Comparison of ENCODE assay signal across 9 cellular contexts in genomic region chr5:134541736-134542376, GRCh38. TPM values are rescaled to one million over a fixed set of nuclear protein-coding genes. Genes with fewer than 3 reads are reported as not detected.
A peak's percentile ranks its signal among the peaks of the same experiment; 100 is the strongest.
DNase-seq lines count a peak whose midpoint lies in the region; ATAC-seq and TF ChIP-seq lines count a peak whose summit lies in the region.
"Had no signal": no experiment of that assay in that cellular context is flagged by ENCODE, and none has a peak within 500 bp of the region (broad histone marks: within the 10 kb centered on the region; RNA-seq: fewer than 3 reads in every experiment).

No MANE protein-coding gene starts in this region.

- in situ Hi-C loops in ACHN (cut with HindIII; ENCODE audit: low pct_ligation_motif_present, low pct_unique_long_range_greater_than_20kb, low sequenced_read_pairs) = no loop called here

- peaks cover 64% of the 10 kb centered on the region for H3K36me3 Mint-ChIP-seq in activated B cell treated with CpG ODN at 0.5 μM for 24 hours (ENCODE audit: low read depth)

- peak overlapping the region; percentile 96 for H3K27ac Mint-ChIP-seq in activated B cell treated with CpG ODN at 0.5 μM for 24 hours

- H3K9me3 Mint-ChIP-seq in activated B cell treated with CpG ODN at 0.5 μM for 24 hours = no peaks in the 10 kb centered on the region

- no peaks in the 10 kb centered on the region for H3K27me3 Mint-ChIP-seq in activated B cell treated with CpG ODN at 0.5 μM for 24 hours

- DNase-seq in ACHN (peak; percentile 43), activated B cell treated with CpG ODN at 0.5 μM for 24 hours (no peak), islet precursor cell (peak; percentile 87), COLO668 (lab: John Stamatoyannopoulos, UW; ENCODE audit: unreplicated experiment) (no peak), SK-N-DZ (ENCODE audit: low spot score) (no peak)
- DNase-seq: HCEC 1CT had no signal

- intact Hi-C loops in activated B cell treated with CpG ODN at 0.5 μM for 24 hours (cut with micrococcal nuclease) = loop anchor here (2.0 to 10.0 kb wide), 8 partner anchors 15 to 1145 kb away; partner anchors contain the start of genes C5orf24, PPP2CA and UBE2B

- peak; percentile 13 for ATAC-seq in GM18498 (IDR thresholded peaks at IDR 0.05; ENCODE audit: unreplicated experiment)
- ATAC-seq in activated B cell treated with CpG ODN at 0.5 μM for 24 hours (ENCODE audit: low read depth) = no peak
- no peak for ATAC-seq in HG03442 (IDR thresholded peaks at IDR 0.05; ENCODE audit: unreplicated experiment)
- no peak for ATAC-seq in HG02973 (IDR thresholded peaks at IDR 0.05; ENCODE audit: unreplicated experiment)

- peak overlapping the region; percentile 78 for H3K4me3 Mint-ChIP-seq in activated B cell treated with CpG ODN at 0.5 μM for 24 hours

- POLR2A ChIA-PET in activated B cell treated with CpG ODN at 0.5 μM for 24 hours (lab: Charles Lee) = interaction anchor here (0.6 to 22.4 kb wide), 8 partner anchors 9 to 170 kb away, joined by 3 to 763 read pairs (median 4); partner anchors contain the start of genes CDKN2AIPNL and JADE2

- CTCF ChIA-PET in activated B cell treated with CpG ODN at 0.5 μM for 24 hours (lab: Charles Lee) = interaction anchor here (0.8 to 6.4 kb wide), 4 partner anchors 13 to 36 kb away, joined by 3 to 59 read pairs (median 13); no protein-coding TSS in a partner anchor

- H3K4me1 Mint-ChIP-seq in activated B cell treated with CpG ODN at 0.5 μM for 24 hours = peaks cover 86% of the 10 kb centered on the region

- no peak for TF ChIP-seq CTCF in activated B cell treated with CpG ODN at 0.5 μM for 24 hours (IDR thresholded peaks at IDR 0.05)

RNA-seq across cellular contexts. Expression of gene JADE2, which starts 16.4 kb away (rescaled TPM):
- total RNA-seq in activated B cell treated with CpG ODN at 0.5 μM for 24 hours = 218 and 225 TPM in 2 replicates
- polyA plus RNA-seq in SK-N-DZ (2014; cell fraction: cytosol; rRNA removed) = 1.7 and 3.2 TPM in 2 replicates
- polyA plus RNA-seq in SK-N-DZ (2014; cell fraction: nucleus; rRNA removed) = 1.6 and 3.0 TPM in 2 replicates

Comparison
In these comparisons a context has a peak if more than half of its experiments do, and no peak if none do; other contexts are left out.
1. DNase-seq: peak in ACHN (single experiment) and islet precursor cell (single experiment); none in activated B cell treated with CpG ODN at 0.5 μM for 24 hours (single experiment), COLO668 (single experiment) and SK-N-DZ (single experiment).